ENCODE assay signal across 8 cellular contexts in the genomic region with DNA sequence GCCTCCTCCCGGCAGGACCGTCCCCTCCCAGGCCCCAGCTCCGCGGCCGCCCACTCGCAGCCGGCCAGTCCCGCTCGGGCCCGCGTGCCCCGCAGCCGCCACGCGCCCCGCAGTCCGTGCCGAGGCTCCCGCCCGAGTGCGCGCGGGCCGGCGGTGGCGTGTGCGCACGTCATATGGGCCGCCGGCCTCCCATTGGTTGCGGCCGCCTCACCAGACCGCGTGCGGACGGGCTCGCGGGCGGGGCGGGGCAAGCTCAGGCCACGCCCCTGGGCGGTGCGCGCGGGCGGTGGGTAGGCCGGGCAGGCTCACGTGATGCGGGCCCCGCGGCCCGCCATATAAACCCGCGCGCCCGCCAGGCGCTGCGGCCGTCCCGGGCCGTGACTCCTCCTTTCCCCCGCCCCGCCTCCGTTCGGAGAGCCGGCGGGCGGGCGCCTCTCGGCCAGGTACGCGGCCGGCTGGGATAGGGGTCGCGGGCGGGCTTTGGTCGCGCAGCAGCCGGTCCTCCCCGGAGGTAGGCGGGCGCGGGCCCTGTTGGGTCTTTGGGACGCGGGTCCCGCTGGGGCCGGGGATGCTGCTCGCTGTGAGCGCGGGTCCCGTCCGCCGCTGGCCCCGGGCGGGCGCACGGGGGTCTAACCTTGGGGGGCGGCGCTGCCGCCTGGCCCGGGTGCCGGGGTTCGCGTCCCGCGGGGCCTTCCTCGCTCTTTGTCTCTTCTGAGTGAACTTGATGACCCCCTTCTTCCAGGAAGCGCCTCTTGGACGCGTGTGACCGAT.
A peak's percentile ranks its signal among the peaks of the same experiment; 100 is the strongest.
DNase-seq lines count a peak whose midpoint lies in the region; ATAC-seq lines count a peak whose summit lies in the region.

Gene INSIG1, plus strand, starts transcription at position 362 of the 771 bp plus-strand sequence. Its CDS starts 408 bp downstream, at position 770.

- H3K9me3 ChIP-seq in muscle layer of colon (ENCODE audit: low read length), result no peaks in the 10 kb centered on the region

- ATAC-seq in GM21515 (IDR thresholded peaks at IDR 0.05; ENCODE audit: unreplicated experiment), result peak; percentile 57

- peak within 1 kb of the TSS; percentile 80 to 82 for H3K4me3 ChIP-seq in muscle layer of colon (ENCODE audit: low read depth in 1 of 2, low read length in 2 of 2)

- H3K4me1 ChIP-seq in muscle layer of colon (ENCODE audit: insufficient read depth, low read length), result peaks cover 18% of the 10 kb centered on the region

- DNase-seq in DMS 273 (lab: John Stamatoyannopoulos, UW; ENCODE audit: unreplicated experiment), result peak; percentile 99
- peak; percentile 94 for DNase-seq in HuH-7 (ENCODE audit: low spot score)
- DNase-seq in OCI-M2 (lab: John Stamatoyannopoulos, UW; ENCODE audit: unreplicated experiment), result peak; percentile 70
- peak; percentile 86 for DNase-seq in activated T-cell treated with anti-CD3 and anti-CD28 coated beads for 4 hours
- DNase-seq in epithelial cell of prostate (ENCODE audit: low read depth, low spot score), result peak; percentile 59
- DNase-seq in stimulated activated CD8-positive, alpha-beta memory T cell treated with anti-CD3 and anti-CD28 coated beads, Interleukin-7, amount 100 ng/mL, for 24 hours (ENCODE audit: low read depth), result peak; percentile 74

- peak within 1 kb of the TSS; percentile 42 for H3K9ac ChIP-seq in muscle layer of colon (ENCODE audit: low read length)

- H3K36me3 ChIP-seq in muscle layer of colon (ENCODE audit: insufficient read depth, low read length), result no peaks in the 10 kb centered on the region

- no peaks in the 10 kb centered on the region for H3K27me3 ChIP-seq in muscle layer of colon (ENCODE audit: control insufficient read depth in 1 of 2, insufficient read depth in 2 of 2, low read length in 2 of 2)

- H3K27ac ChIP-seq in epithelial cell of prostate, result peak within 1 kb of the TSS; percentile 91
- H3K27ac ChIP-seq in muscle layer of colon (ENCODE audit: low read depth, low read length), result peak within 1 kb of the TSS; percentile 91

Comparison
In these comparisons a context has a peak if more than half of its experiments do, and no peak if none do; other contexts are left out.
1. Peak in every context shown above with its lines: DNase-seq, ATAC-seq, H3K4me3 ChIP-seq and H3K27ac ChIP-seq.